11 cellular contexts compared by ENCODE assay signal in genomic region chr3:71142440-71143161, GRCh38.
DNase-seq lines count a peak whose midpoint lies in the region; ATAC-seq and TF ChIP-seq lines count a peak whose summit lies in the region.
"Had no signal": no experiment of that assay in that cellular context is flagged by ENCODE, and none has a peak within 500 bp of the region (broad histone marks: within the 10 kb centered on the region; RNA-seq: fewer than 3 reads in every experiment).

No MANE protein-coding gene starts in this region.

- H3K9ac ChIP-seq in OCI-LY3 (ENCODE audit: low read length): peak overlapping the region; percentile 44; the same call in 1 of the 2 replicates

- ATAC-seq in activated T-cell treated with anti-CD3 and anti-CD28 coated beads, Interleukin-2, amount 50 U/mL, for 4 hours: no peak
- peak; percentile 66 for ATAC-seq in stimulated activated naive CD8-positive, alpha-beta T cell treated with anti-CD3 and anti-CD28 coated beads, Interleukin-15, amount 100 ng/mL, for 72 hours
- ATAC-seq in GM19452 (IDR thresholded peaks at IDR 0.05; ENCODE audit: unreplicated experiment): no peak

- H3K27me3 ChIP-seq in OCI-LY3 (ENCODE audit: low read depth, low read length): no peaks in the 10 kb centered on the region

- peak overlapping the region; percentile 40 for H3K4me3 ChIP-seq in OCI-LY3 (ENCODE audit: low read length)
- no peak overlapping the region for H3K4me3 ChIP-seq in fibroblast of mammary gland (ENCODE audit: control insufficient read depth, low read depth, low read length)

- H3K4me1 ChIP-seq in OCI-LY3 (ENCODE audit: low read length): peaks cover 68% of the 10 kb centered on the region

- H3K36me3 ChIP-seq in OCI-LY3 (replicated peaks; ENCODE audit: low read depth, low read length): no peaks in the 10 kb centered on the region

- H3K27ac Mint-ChIP-seq in activated T-cell treated with anti-CD3 and anti-CD28 coated beads, Interleukin-2, amount 50 U/mL, for 24 hours: peak overlapping the region; percentile 54
- peak overlapping the region; percentile 19 to 43 for H3K27ac Mint-ChIP-seq in stimulated activated naive CD8-positive, alpha-beta T cell treated with anti-CD3 and anti-CD28 coated beads, Interleukin-15, amount 100 ng/mL, for 72 hours
- H3K27ac Mint-ChIP-seq: activated naive CD8-positive, alpha-beta T cell treated with anti-CD3 and anti-CD28 coated beads, Interleukin-2, amount 10 ng/mL, durations not matched to agents 7 days and 5 days had no signal

- peaks cover 6% of the 10 kb centered on the region; the same call in 1 of the 2 replicates for H3K79me2 ChIP-seq in OCI-LY3 (ENCODE audit: low read length)

- H3K4me1 Mint-ChIP-seq in activated T-cell treated with anti-CD3 and anti-CD28 coated beads, Interleukin-2, amount 50 U/mL, for 24 hours (ENCODE audit: low read depth): peaks cover 68% of the 10 kb centered on the region
- peaks cover 56% of the 10 kb centered on the region for H3K4me1 Mint-ChIP-seq in activated T-cell treated with anti-CD3 and anti-CD28 coated beads, Interleukin-2, amount 50 U/mL, for 4 hours (ENCODE audit: low read depth)
- peaks cover 84% of the 10 kb centered on the region for H3K4me1 Mint-ChIP-seq in stimulated activated naive CD8-positive, alpha-beta T cell treated with anti-CD3 and anti-CD28 coated beads, Interleukin-15, amount 100 ng/mL, for 72 hours

- peaks cover 5% of the 10 kb centered on the region for H3K9me3 Mint-ChIP-seq in activated T-cell treated with anti-CD3 and anti-CD28 coated beads, Interleukin-2, amount 50 U/mL, for 24 hours
- peaks cover 5% of the 10 kb centered on the region for H3K9me3 Mint-ChIP-seq in activated T-cell treated with anti-CD3 and anti-CD28 coated beads, Interleukin-2, amount 50 U/mL, for 4 hours
- H3K9me3 Mint-ChIP-seq in stimulated activated naive CD8-positive, alpha-beta T cell treated with anti-CD3 and anti-CD28 coated beads, Interleukin-15, amount 100 ng/mL, for 72 hours: peaks cover 0 to 6% of the 10 kb centered on the region in 2 donors

- peak overlapping the region; percentile 64 for H3K4me2 ChIP-seq in OCI-LY3 (ENCODE audit: low read length)

- H3K36me3 Mint-ChIP-seq in activated T-cell treated with anti-CD3 and anti-CD28 coated beads, Interleukin-2, amount 50 U/mL, for 24 hours (ENCODE audit: low read depth): peaks cover 62% of the 10 kb centered on the region
- peaks cover 29% of the 10 kb centered on the region for H3K36me3 Mint-ChIP-seq in activated T-cell treated with anti-CD3 and anti-CD28 coated beads, Interleukin-2, amount 50 U/mL, for 4 hours (ENCODE audit: insufficient read depth)

- H3K4me3 Mint-ChIP-seq in activated T-cell treated with anti-CD3 and anti-CD28 coated beads, Interleukin-2, amount 50 U/mL, for 24 hours: no peak overlapping the region
- H3K4me3 Mint-ChIP-seq in activated T-cell treated with anti-CD3 and anti-CD28 coated beads, Interleukin-2, amount 50 U/mL, for 4 hours: no peak overlapping the region
- no peak overlapping the region for H3K4me3 Mint-ChIP-seq in stimulated activated naive CD8-positive, alpha-beta T cell treated with anti-CD3 and anti-CD28 coated beads, Interleukin-15, amount 100 ng/mL, for 72 hours
- H3K4me3 Mint-ChIP-seq: activated naive CD8-positive, alpha-beta T cell treated with anti-CD3 and anti-CD28 coated beads, Interleukin-2, amount 10 ng/mL, durations not matched to agents 7 days and 5 days had no signal

- peak overlapping the region; percentile 83 for H2AFZ ChIP-seq in OCI-LY3 (ENCODE audit: low read depth, low read length)

- H3K27ac ChIP-seq in OCI-LY3 (ENCODE audit: low read length): peak overlapping the region; percentile 66

- TF ChIP-seq CTCF in OCI-LY3 (IDR thresholded peaks at IDR 0.05; ENCODE audit: low read depth, low read length): peak; percentile 28
- no peak for TF ChIP-seq CTCF in fibroblast of mammary gland (conservative IDR thresholded peaks at IDR 0.05; ENCODE audit: control insufficient read depth, insufficient read depth, low read depth, low read length)

- H3K9me3 ChIP-seq in OCI-LY3 (ENCODE audit: insufficient read depth, low read length): no peaks in the 10 kb centered on the region

- no peaks in the 10 kb centered on the region for H4K20me1 ChIP-seq in OCI-LY3 (ENCODE audit: insufficient read depth, low read length)

- no peak for DNase-seq in activated T-cell treated with anti-CD3 and anti-CD28 coated beads, Interleukin-2, amount 50 U/mL, for 24 hours
- DNase-seq in activated T-cell treated with anti-CD3 and anti-CD28 coated beads, Interleukin-2, amount 50 U/mL, for 4 hours: no peak
- DNase-seq in fibroblast of mammary gland (ENCODE audit: low read depth) (peak; percentile 20), NCI-H2196 (lab: John Stamatoyannopoulos, UW; ENCODE audit: unreplicated experiment) (no peak), NCI-H187 treated with DMSO at 0.1 percent for 48 hours (lab: John Stamatoyannopoulos, UW) (no peak)
- DNase-seq in stimulated activated naive CD8-positive, alpha-beta T cell treated with anti-CD3 and anti-CD28 coated beads, Interleukin-15, amount 100 ng/mL, for 72 hours: no peak
- DNase-seq: activated naive CD8-positive, alpha-beta T cell treated with anti-CD3 and anti-CD28 coated beads, Interleukin-2, amount 10 ng/mL, durations not matched to agents 7 days and 5 days; C1 segment of cervical spinal cord; NCI-H1092 had no signal

- no peaks in the 10 kb centered on the region for H3K27me3 Mint-ChIP-seq in activated T-cell treated with anti-CD3 and anti-CD28 coated beads, Interleukin-2, amount 50 U/mL, for 24 hours
- no peaks in the 10 kb centered on the region for H3K27me3 Mint-ChIP-seq in activated T-cell treated with anti-CD3 and anti-CD28 coated beads, Interleukin-2, amount 50 U/mL, for 4 hours (ENCODE audit: low read depth)
- H3K27me3 Mint-ChIP-seq in stimulated activated naive CD8-positive, alpha-beta T cell treated with anti-CD3 and anti-CD28 coated beads, Interleukin-15, amount 100 ng/mL, for 72 hours: no peaks in the 10 kb centered on the region
- H3K27me3 Mint-ChIP-seq: activated naive CD8-positive, alpha-beta T cell treated with anti-CD3 and anti-CD28 coated beads, Interleukin-2, amount 10 ng/mL, durations not matched to agents 7 days and 5 days had no signal
